1 cellular context compared by ENCODE assay signal in the genomic region with DNA sequence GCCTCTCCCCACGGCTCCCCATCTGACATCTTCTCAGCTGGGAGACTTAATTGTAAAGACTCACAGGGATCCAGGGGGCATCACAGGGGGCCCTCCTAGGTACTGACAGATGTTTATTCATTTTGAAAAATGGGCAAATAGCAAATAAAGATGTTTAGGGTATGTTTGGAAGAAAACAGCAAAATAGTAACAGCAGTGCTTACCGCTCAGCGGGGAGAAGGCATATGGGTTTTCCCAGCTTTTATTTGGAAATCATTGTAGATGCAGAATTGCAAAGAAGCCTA.
A peak's percentile ranks its signal among the peaks of the same experiment; 100 is the strongest.
TF ChIP-seq lines count a peak whose summit lies in the region.

No MANE protein-coding gene starts in this region.

TF ChIP-seq in A549, 52 proteins besides CTCF, POLR2A, EP300 and RAD21:
- peak; percentile 40; the same call in 1 of the 2 replicates for TF ChIP-seq RARB (CRISPR knock-in tag; IDR thresholded peaks at IDR 0.05)
- peak; percentile 55; the same call in 1 of the 2 replicates for TF ChIP-seq HOXB5 (CRISPR knock-in tag; IDR thresholded peaks at IDR 0.05)
- TF ChIP-seq RFX5 (IDR thresholded peaks at IDR 0.05): no peak
